In the genomic region with DNA sequence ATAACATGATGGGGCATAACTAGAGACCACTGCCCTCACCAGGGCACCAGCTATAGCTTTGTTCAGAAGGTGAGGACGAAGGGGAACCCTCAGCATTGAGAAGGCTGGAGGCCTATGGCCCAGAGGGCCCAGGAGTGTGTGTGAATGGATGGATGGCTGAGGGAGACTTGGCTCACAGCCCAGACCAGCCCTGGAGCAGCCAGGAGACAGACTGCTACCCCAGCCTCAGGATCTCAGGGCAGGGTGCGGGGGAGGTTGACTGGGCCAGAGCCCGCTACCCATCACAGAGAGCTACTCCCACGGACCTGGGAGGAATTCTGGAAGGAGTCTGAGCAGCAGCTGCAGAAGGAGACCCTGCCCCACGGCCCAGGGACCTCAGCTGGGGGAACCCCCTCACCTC, we compare ENCODE assay signal across 1 cellular context.
TF ChIP-seq lines count a peak whose summit lies in the region.

No MANE protein-coding gene starts in this region.

TF ChIP-seq in H1, 55 proteins besides CTCF, POLR2A, EP300 and RAD21 (continued from another document):
- TF ChIP-seq EGR1 (IDR thresholded peaks at IDR 0.05; ENCODE audit: borderline replicate concordance, low read depth, low read length) (no peak), ZNF274 (IDR thresholded peaks at IDR 0.05; ENCODE audit: borderline replicate concordance, extremely low read depth, low read length) (no peak), JUND (IDR thresholded peaks at IDR 0.05; ENCODE audit: low read length) (no peak), YY1 (IDR thresholded peaks at IDR 0.05; ENCODE audit: low read depth, low read length) (no peak), CTBP2 (IDR thresholded peaks at IDR 0.05; ENCODE audit: borderline replicate concordance, insufficient read depth, insufficient read length, low read length) (no peak), RFX5 (IDR thresholded peaks at IDR 0.05; ENCODE audit: borderline replicate concordance, low read depth, low read length) (no peak), CREB1 (IDR thresholded peaks at IDR 0.05) (no peak)
- TF ChIP-seq, protein P1, sequence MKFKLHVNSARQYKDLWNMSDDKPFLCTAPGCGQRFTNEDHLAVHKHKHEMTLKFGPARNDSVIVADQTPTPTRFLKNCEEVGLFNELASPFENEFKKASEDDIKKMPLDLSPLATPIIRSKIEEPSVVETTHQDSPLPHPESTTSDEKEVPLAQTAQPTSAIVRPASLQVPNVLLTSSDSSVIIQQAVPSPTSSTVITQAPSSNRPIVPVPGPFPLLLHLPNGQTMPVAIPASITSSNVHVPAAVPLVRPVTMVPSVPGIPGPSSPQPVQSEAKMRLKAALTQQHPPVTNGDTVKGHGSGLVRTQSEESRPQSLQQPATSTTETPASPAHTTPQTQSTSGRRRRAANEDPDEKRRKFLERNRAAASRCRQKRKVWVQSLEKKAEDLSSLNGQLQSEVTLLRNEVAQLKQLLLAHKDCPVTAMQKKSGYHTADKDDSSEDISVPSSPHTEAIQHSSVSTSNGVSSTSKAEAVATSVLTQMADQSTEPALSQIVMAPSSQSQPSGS (IDR thresholded peaks at IDR 0.05; ENCODE audit: low read length), result no peak
